Comparison of ENCODE assay signal across 25 cellular contexts in the genomic region with DNA sequence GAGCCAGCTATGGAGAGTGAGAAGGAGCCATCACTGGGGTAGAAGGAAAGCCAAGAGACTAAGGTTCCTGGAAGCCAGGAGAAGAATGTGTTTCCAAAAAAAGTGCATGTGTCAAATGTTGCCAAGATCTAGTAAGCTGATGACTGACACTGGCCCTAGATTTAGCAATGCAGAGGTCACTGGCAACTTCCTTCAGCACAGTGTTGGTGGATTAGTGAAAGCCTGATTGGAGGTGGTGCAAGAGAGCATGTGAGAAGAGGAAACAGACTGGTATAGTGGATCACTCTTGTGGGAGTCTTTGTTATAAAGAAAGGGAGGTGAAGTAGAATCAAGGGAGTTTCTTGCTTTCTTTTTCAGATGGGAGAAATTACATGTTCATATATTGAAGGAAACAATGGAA. TPM values are rescaled to one million over a fixed set of nuclear protein-coding genes. Genes with fewer than 3 reads are reported as not detected.
"Had no signal": no experiment of that assay in that cellular context is flagged by ENCODE, and none has a peak within 500 bp of the region (broad histone marks: within the 10 kb centered on the region; RNA-seq: fewer than 3 reads in every experiment).

No MANE protein-coding gene starts in this region.

- H3K79me2 ChIP-seq: hepatocyte had no signal

- H3K9me3 Mint-ChIP-seq: natural killer cell had no signal

- H3K4me3 ChIP-seq: esophagus muscularis mucosa, gastroesophageal sphincter, hepatocyte, right atrium auricular region, sigmoid colon, skin epidermis, stomach, thoracic aorta, transverse colon had no signal

- H3K4me3 Mint-ChIP-seq: dendritic cell treated with granulocyte-macrophage colony-stimulating factor and Interleukin-4, amounts not matched to agents 40 ng/mL and 50 ng/mL, for 4 days; effector memory CD8-positive, alpha-beta T cell; memory B cell; mesothelial cell of epicardium; natural killer cell; neural crest cell had no signal

- H3K27ac ChIP-seq: epithelial cell of prostate, esophagus muscularis mucosa, gastroesophageal sphincter, hepatocyte, right atrium auricular region, sigmoid colon, skin epidermis, stomach, thoracic aorta, transverse colon had no signal

- H3K36me3 Mint-ChIP-seq: mesothelial cell of epicardium, natural killer cell had no signal

- ATAC-seq: effector memory CD8-positive, alpha-beta T cell; gastroesophageal sphincter; natural killer cell had no signal

- H3K4me2 ChIP-seq: hepatocyte had no signal

- H3K4me1 Mint-ChIP-seq: memory B cell, mesothelial cell of epicardium, natural killer cell had no signal

- H3K4me1 ChIP-seq: esophagus muscularis mucosa, gastroesophageal sphincter, right atrium auricular region, sigmoid colon, stomach, transverse colon had no signal

- H2AFZ ChIP-seq: hepatocyte had no signal

- H3K36me3 ChIP-seq: esophagus muscularis mucosa, gastroesophageal sphincter, right atrium auricular region, sigmoid colon, stomach, thoracic aorta, transverse colon had no signal

- H3K27ac Mint-ChIP-seq: dendritic cell treated with granulocyte-macrophage colony-stimulating factor and Interleukin-4, amounts not matched to agents 40 ng/mL and 50 ng/mL, for 4 days; effector memory CD8-positive, alpha-beta T cell; memory B cell; mesothelial cell of epicardium; natural killer cell had no signal

- DNase-seq: effector memory CD8-positive, alpha-beta T cell; foreskin fibroblast; head of caudate nucleus; kidney; left cardiac atrium; natural killer cell; sigmoid colon; stimulated activated CD4-positive, alpha-beta T cell treated with anti-CD3 and anti-CD28 coated beads, Interleukin-2, amount 100 ng/mL, for 24 hours; stimulated activated naive CD4-positive, alpha-beta T cell; stomach; substantia nigra; transverse colon had no signal

- H3K27me3 ChIP-seq: esophagus muscularis mucosa, hepatocyte, right atrium auricular region, sigmoid colon had no signal

RNA-seq across cellular contexts. Expression of a gene that starts 34.1 kb away (rescaled TPM):
- total RNA-seq: left cardiac atrium, liver, mesothelial cell of epicardium, myocyte, natural killer cell, right atrium auricular region, thoracic aorta had no signal
